33 cellular contexts compared by ENCODE assay signal in the genomic region with DNA sequence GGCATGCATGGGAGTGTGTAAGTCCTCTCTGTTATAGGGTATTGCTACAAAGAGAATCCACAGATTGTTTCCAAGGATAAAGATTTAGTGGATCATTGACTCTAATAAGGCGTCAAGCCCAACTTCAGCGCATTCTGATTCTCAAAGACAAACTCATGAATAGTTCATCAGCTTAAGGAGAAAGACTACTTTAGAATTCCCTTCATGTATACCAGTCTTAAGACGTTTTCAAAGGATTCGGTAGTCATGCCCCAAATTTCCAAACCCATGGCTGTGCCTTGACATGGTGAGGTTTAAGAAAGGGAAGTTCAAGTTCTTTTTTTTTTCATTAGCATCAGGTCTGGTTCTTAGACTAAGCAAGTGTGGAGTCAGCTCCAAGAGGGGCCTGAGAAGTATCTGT.
"Had no signal": no experiment of that assay in that cellular context is flagged by ENCODE, and none has a peak within 500 bp of the region (broad histone marks: within the 10 kb centered on the region; RNA-seq: fewer than 3 reads in every experiment).

No MANE protein-coding gene starts in this region.

- H3K27ac Mint-ChIP-seq: activated CD4-positive, alpha-beta memory T cell treated with anti-CD3 and anti-CD28 coated beads, Interleukin-2, amount 10 ng/mL, durations not matched to agents 7 days and 5 days; activated CD8-positive, alpha-beta memory T cell treated with anti-CD3 and anti-CD28 coated beads, Interleukin-2, amount 10 ng/mL, durations not matched to agents 7 days and 5 days; activated naive CD4-positive, alpha-beta T cell treated with anti-CD3 and anti-CD28 coated beads, Interleukin-2, amount 50 U/mL, for 24 hours; activated naive CD8-positive, alpha-beta T cell treated with anti-CD3 and anti-CD28 coated beads, Interleukin-2, amount 10 ng/mL, durations not matched to agents 7 days and 5 days; IgD-negative memory B cell had no signal

- H3K4me2 ChIP-seq: SK-N-SH had no signal

- H3K27me3 ChIP-seq: ascending aorta, brain microvascular endothelial cell, MG63, Peyer's patch, SJSA1 had no signal

- DNase-seq: activated CD4-positive, alpha-beta memory T cell treated with anti-CD3 and anti-CD28 coated beads, Interleukin-2, amount 10 ng/mL, durations not matched to agents 7 days and 5 days; activated CD4-positive, alpha-beta T cell treated with anti-CD3 and anti-CD28 coated beads for 1 hour; activated CD4-positive, alpha-beta T cell treated with anti-CD3 and anti-CD28 coated beads for 48 hours; activated CD4-positive, CD25-positive, alpha-beta regulatory T cell; activated CD8-positive, alpha-beta memory T cell treated with anti-CD3 and anti-CD28 coated beads for 24 hours; activated CD8-positive, alpha-beta memory T cell treated with anti-CD3 and anti-CD28 coated beads, Interleukin-2, amount 10 ng/mL, durations not matched to agents 7 days and 5 days; activated CD8-positive, alpha-beta memory T cell treated with anti-CD3 and anti-CD28 coated beads, Interleukin-2, amount 50 U/mL, for 48 hours; activated effector memory CD4-positive, alpha-beta T cell treated with Interleukin-2 at 50 U/mL for 16 hours; activated naive CD8-positive, alpha-beta T cell treated with anti-CD3 and anti-CD28 coated beads, Interleukin-2, amount 10 ng/mL, durations not matched to agents 7 days and 5 days; activated T-cell treated with anti-CD3 and anti-CD28 coated beads, Interleukin-2, amount 50 U/mL, for 48 hours; brain microvascular endothelial cell; Kasumi-1; KBM-7; MG63; NCI-H1105 treated with DMSO at 0.1 percent for 48 hours; NCI-H1436; NCI-H1694; NCI-H1930; NCI-H2081 treated with DMSO at 0.1 percent for 48 hours; NCI-H345; NCI-H524 treated with DMSO at 0.1 percent for 48 hours; Peyer's patch; RPMI8226; SHP77 treated with DMSO at 0.1 percent for 48 hours; SK-N-SH; SW 1271; T-helper 1 cell; T1000; WERI-Rb-1 had no signal

- H3K4me3 Mint-ChIP-seq: activated CD4-positive, alpha-beta memory T cell treated with anti-CD3 and anti-CD28 coated beads, Interleukin-2, amount 10 ng/mL, durations not matched to agents 7 days and 5 days; activated CD8-positive, alpha-beta memory T cell treated with anti-CD3 and anti-CD28 coated beads, Interleukin-2, amount 10 ng/mL, durations not matched to agents 7 days and 5 days; activated naive CD4-positive, alpha-beta T cell treated with anti-CD3 and anti-CD28 coated beads, Interleukin-2, amount 50 U/mL, for 24 hours; activated naive CD8-positive, alpha-beta T cell treated with anti-CD3 and anti-CD28 coated beads, Interleukin-2, amount 10 ng/mL, durations not matched to agents 7 days and 5 days; IgD-negative memory B cell had no signal

- H3K9me3 ChIP-seq: ascending aorta, MG63, Peyer's patch, SJSA1, SK-N-SH had no signal

- H3K9me3 Mint-ChIP-seq: activated CD4-positive, alpha-beta memory T cell treated with anti-CD3 and anti-CD28 coated beads, Interleukin-2, amount 10 ng/mL, durations not matched to agents 7 days and 5 days; activated naive CD4-positive, alpha-beta T cell treated with anti-CD3 and anti-CD28 coated beads, Interleukin-2, amount 50 U/mL, for 24 hours; activated naive CD8-positive, alpha-beta T cell treated with anti-CD3 and anti-CD28 coated beads, Interleukin-2, amount 10 ng/mL, durations not matched to agents 7 days and 5 days had no signal

- H3K4me1 Mint-ChIP-seq: activated CD4-positive, alpha-beta memory T cell treated with anti-CD3 and anti-CD28 coated beads, Interleukin-2, amount 10 ng/mL, durations not matched to agents 7 days and 5 days; activated CD8-positive, alpha-beta memory T cell treated with anti-CD3 and anti-CD28 coated beads, Interleukin-2, amount 10 ng/mL, durations not matched to agents 7 days and 5 days; activated naive CD4-positive, alpha-beta T cell treated with anti-CD3 and anti-CD28 coated beads, Interleukin-2, amount 50 U/mL, for 24 hours; activated naive CD8-positive, alpha-beta T cell treated with anti-CD3 and anti-CD28 coated beads, Interleukin-2, amount 10 ng/mL, durations not matched to agents 7 days and 5 days; IgD-negative memory B cell had no signal

- ATAC-seq: activated CD8-positive, alpha-beta memory T cell treated with anti-CD3 and anti-CD28 coated beads, Interleukin-2, amount 10 ng/mL, durations not matched to agents 7 days and 5 days had no signal

- H3K4me1 ChIP-seq: ascending aorta had no signal

- H3K36me3 Mint-ChIP-seq: activated CD8-positive, alpha-beta memory T cell treated with anti-CD3 and anti-CD28 coated beads, Interleukin-2, amount 10 ng/mL, durations not matched to agents 7 days and 5 days; activated naive CD4-positive, alpha-beta T cell treated with anti-CD3 and anti-CD28 coated beads, Interleukin-2, amount 50 U/mL, for 24 hours; activated naive CD8-positive, alpha-beta T cell treated with anti-CD3 and anti-CD28 coated beads, Interleukin-2, amount 10 ng/mL, durations not matched to agents 7 days and 5 days; IgD-negative memory B cell had no signal

- H3K9me2 ChIP-seq: SK-N-SH had no signal

- H3K9ac ChIP-seq: SK-N-SH had no signal

- H3K4me3 ChIP-seq: ascending aorta, MG63, Peyer's patch, SJSA1 had no signal

- H3K27ac ChIP-seq: ascending aorta, brain microvascular endothelial cell, Peyer's patch, SJSA1, WERI-Rb-1 had no signal

- H3K36me3 ChIP-seq: ascending aorta, brain microvascular endothelial cell, Peyer's patch, SJSA1, WERI-Rb-1 had no signal
